In genomic region chr12:52020126-52020525, GRCh38 we compare ENCODE assay signal across 15 cellular contexts. TPM values are rescaled to one million over a fixed set of nuclear protein-coding genes. Genes with fewer than 3 reads are reported as not detected.
DNase-seq lines count a peak whose midpoint lies in the region; ATAC-seq, FAIRE-seq and TF ChIP-seq lines count a peak whose summit lies in the region.
"Had no signal": no experiment of that assay in that cellular context is flagged by ENCODE, and none has a peak within 500 bp of the region (broad histone marks: within the 10 kb centered on the region; RNA-seq: fewer than 3 reads in every experiment).

No MANE protein-coding gene starts in this region.

- no peak for ATAC-seq in CD4-positive, alpha-beta T cell (ENCODE audit: poor library complexity)
- ATAC-seq in body of pancreas (no peak), GM19395 (IDR thresholded peaks at IDR 0.05; ENCODE audit: unreplicated experiment) (no peak)

- peak overlapping the region; percentile 73 for H2AFZ ChIP-seq in KMS-11 (ENCODE audit: low read depth)

- peak overlapping the region; percentile 37; the same call in 1 of the 2 replicates for H3K4me2 ChIP-seq in KMS-11

- no peak overlapping the region for H3K4me3 ChIP-seq in KMS-11 (IDR thresholded peaks at IDR 0.05; ENCODE audit: insufficient read depth, low read depth, low read length)
- no peak overlapping the region for H3K4me3 ChIP-seq in body of pancreas
- H3K4me3 ChIP-seq: esophagus squamous epithelium, GM12878, SK-N-MC had no signal

- no peaks in the 10 kb centered on the region for H3K9me3 Mint-ChIP-seq in CD4-positive, alpha-beta T cell
- no peaks in the 10 kb centered on the region for H3K9me3 Mint-ChIP-seq in neural crest cell
- H3K9me3 Mint-ChIP-seq: activated naive CD4-positive, alpha-beta T cell treated with anti-CD3 and anti-CD28 coated beads, Interleukin-2, amount 50 U/mL, for 72 hours had no signal

- H3K4me1 ChIP-seq in KMS-11 (ENCODE audit: low read depth, poor library complexity, severe bottlenecking): peaks cover 17% of the 10 kb centered on the region
- H3K4me1 ChIP-seq in body of pancreas: peaks cover 48% of the 10 kb centered on the region

- H3K27ac Mint-ChIP-seq in CD4-positive, alpha-beta T cell: peak overlapping the region; percentile 5
- no peak overlapping the region for H3K27ac Mint-ChIP-seq in neural crest cell (ENCODE audit: unreplicated experiment)
- H3K27ac Mint-ChIP-seq: activated naive CD4-positive, alpha-beta T cell treated with anti-CD3 and anti-CD28 coated beads, Interleukin-2, amount 50 U/mL, for 72 hours had no signal

- no peaks in the 10 kb centered on the region for H3K27me3 ChIP-seq in CD4-positive, alpha-beta T cell (ENCODE audit: control insufficient read depth, insufficient read depth, low read length)
- H3K27me3 ChIP-seq in KMS-11 (ENCODE audit: insufficient read depth, low read depth): no peaks in the 10 kb centered on the region
- no peaks in the 10 kb centered on the region for H3K27me3 ChIP-seq in body of pancreas

- no peaks in the 10 kb centered on the region for H4K20me1 ChIP-seq in KMS-11 (ENCODE audit: insufficient read depth)

- CTCF ChIA-PET in CD4-positive, alpha-beta T cell (lab: Charles Lee): interaction anchor here (0.7 to 9.5 kb wide), 4 partner anchors 13 to 43 kb away, joined by 4 to 184 read pairs (median 126); partner anchors contain the start of gene TAMALIN

- H3K4me1 Mint-ChIP-seq in CD4-positive, alpha-beta T cell (ENCODE audit: low read depth): peaks cover 26% of the 10 kb centered on the region
- H3K4me1 Mint-ChIP-seq in neural crest cell: peaks cover 32% of the 10 kb centered on the region

- H3K27ac ChIP-seq in CD4-positive, alpha-beta T cell (ENCODE audit: low read depth, low read length): no peak overlapping the region
- H3K27ac ChIP-seq in KMS-11: no peak overlapping the region
- H3K27ac ChIP-seq in body of pancreas: peak overlapping the region in 3 of 4 donors; percentile 76 to 80 (median 78)
- H3K27ac ChIP-seq: esophagus squamous epithelium, SK-N-MC had no signal

- no peaks in the 10 kb centered on the region for H3K79me2 ChIP-seq in KMS-11 (ENCODE audit: insufficient read depth, low read depth)

- intact Hi-C loops in CD4-positive, alpha-beta T cell (cut with DNase I, micrococcal nuclease): loop anchor here (1.0 to 10.0 kb wide), 4 partner anchors 16 to 985 kb away; partner anchors contain the start of genes ACVR1B (in 1 of the 2) and EIF4B (in 1 of the 2)
- intact Hi-C loops in body of pancreas (cut with DNase I): no loop called here

- DNase-seq in CD4-positive, alpha-beta T cell: no peak
- DNase-seq in body of pancreas (no peak), neural crest cell (ENCODE audit: low read depth, low spot score) (no peak), HTR-8/SVneo (ENCODE audit: insufficient read length, low spot score) (no peak), NCI-H2227 (lab: John Stamatoyannopoulos, UW; ENCODE audit: unreplicated experiment) (no peak)
- DNase-seq: esophagus squamous epithelium, mammary epithelial cell, NCI-H2029 treated with DMSO at 0.1 percent for 48 hours had no signal

- H3K27me3 Mint-ChIP-seq in CD4-positive, alpha-beta T cell: no peaks in the 10 kb centered on the region
- H3K27me3 Mint-ChIP-seq in neural crest cell (ENCODE audit: low read depth): peaks cover 44% of the 10 kb centered on the region

- peak overlapping the region; percentile 26 for H3K4me3 Mint-ChIP-seq in CD4-positive, alpha-beta T cell
- H3K4me3 Mint-ChIP-seq in neural crest cell: peak overlapping the region; percentile 72

- TF ChIP-seq CTCF in CD4-positive, alpha-beta T cell (IDR thresholded peaks at IDR 0.05): no peak
- TF ChIP-seq CTCF in KMS-11 (conservative IDR thresholded peaks at IDR 0.05; ENCODE audit: low read depth, low read length) (no peak), body of pancreas (IDR thresholded peaks at IDR 0.05) (no peak), neural crest cell (conservative IDR thresholded peaks at IDR 0.05) (no peak)

- no peak for FAIRE-seq in HTR-8/SVneo (lab: Jason Lieb, UNC)
- FAIRE-seq: bronchial epithelial cell, keratinocyte had no signal

- no peaks in the 10 kb centered on the region for H3K9me3 ChIP-seq in CD4-positive, alpha-beta T cell (ENCODE audit: control insufficient read depth, low read length)
- H3K9me3 ChIP-seq in body of pancreas: no peaks in the 10 kb centered on the region
- H3K9me3 ChIP-seq: esophagus squamous epithelium had no signal

- 37 to 57% methylated on average over 4 of the region's 4 CpGs for WGBS in body of pancreas, 2 donors

- H3K36me3 ChIP-seq in KMS-11 (ENCODE audit: insufficient read depth) (no peaks in the 10 kb centered on the region), body of pancreas (replicated peaks in 1 of 2; ENCODE audit: insufficient read depth in 1 of 2, low read depth in 2 of 2) (no peaks in the 10 kb centered on the region)

- no peak for TF ChIP-seq POLR2A in body of pancreas (IDR thresholded peaks at IDR 0.05)

- H3K9ac ChIP-seq in KMS-11: no peak overlapping the region

- peaks cover 17% of the 10 kb centered on the region for H3K36me3 Mint-ChIP-seq in CD4-positive, alpha-beta T cell (ENCODE audit: low read depth)
- H3K36me3 Mint-ChIP-seq in neural crest cell (ENCODE audit: low read depth): peaks cover 3% of the 10 kb centered on the region
- H3K36me3 Mint-ChIP-seq: activated naive CD4-positive, alpha-beta T cell treated with anti-CD3 and anti-CD28 coated beads, Interleukin-2, amount 50 U/mL, for 72 hours had no signal

- POLR2A ChIA-PET in CD4-positive, alpha-beta T cell (lab: Charles Lee): interaction anchor here (1.0 to 8.2 kb wide), 4 partner anchors 12 to 27 kb away, joined by 4 to 73 read pairs (median 7); partner anchors contain the start of gene TAMALIN

RNA-seq across cellular contexts. Expression of gene TAMALIN, which starts 13.4 kb away (rescaled TPM):
- 100 to 1,000 TPM; 495 to 525 TPM for total RNA-seq in CD4-positive, alpha-beta T cell
- total RNA-seq in body of pancreas (10 to 100 TPM in 1 of 2 donors, 1 to 10 TPM in 1; 7.0 to 19.4 TPM), neural crest cell (23.2 and 24.2 TPM in 2 replicates)
- total RNA-seq: bronchial epithelial cell had no signal

RNA-seq across cellular contexts. Expression of gene NR4A1, which starts 31.1 kb away (rescaled TPM):
- total RNA-seq in CD4-positive, alpha-beta T cell: 10 to 100 TPM; 67.0 to 79.2 TPM
- total RNA-seq in body of pancreas: 100 to 1,000 TPM in 1 of 2 donors, 10 to 100 TPM in 1; 36.6 to 253 TPM
- 51.0 and 52.8 TPM in 2 replicates for total RNA-seq in neural crest cell

RNA-seq across cellular contexts. Expression of gene ATG101, which starts 49.7 kb away (rescaled TPM):
- total RNA-seq in CD4-positive, alpha-beta T cell: 10 to 100 TPM; 20.6 to 20.9 TPM
- total RNA-seq in body of pancreas (10 to 100 TPM; 25.7 to 25.9 TPM), neural crest cell (32.1 and 34.3 TPM in 2 replicates)

RNA-seq across cellular contexts. Expression of gene SMIM41, which starts 59.4 kb away (rescaled TPM):
- total RNA-seq in CD4-positive, alpha-beta T cell: not detected
- total RNA-seq in body of pancreas (under 1 TPM; 0.26 to 0.66 TPM), neural crest cell (not detected in 2 replicates)
- total RNA-seq: activated naive CD4-positive, alpha-beta T cell treated with anti-CD3 and anti-CD28 coated beads, Interleukin-2, amount 50 U/mL, for 72 hours; GM12878 had no signal

Comparison
In these comparisons a context has a peak if more than half of its experiments do, and no peak if none do; other contexts are left out.
1. H3K27ac ChIP-seq: peak in body of pancreas (3 of 4); none in CD4-positive, alpha-beta T cell (single experiment) and KMS-11 (single experiment).
2. RNA of gene TAMALIN, which starts 13.4 kb away (total RNA-seq): 495 to 525 TPM in CD4-positive, alpha-beta T cell; 23.2 to 24.2 TPM in neural crest cell and 7.0 to 19.4 TPM in body of pancreas; every median in the first group is over 10 times any median in the second.